In genomic region chr11:47516984-47517853, GRCh38 we compare ENCODE assay signal across 23 cellular contexts. TPM values are rescaled to one million over a fixed set of nuclear protein-coding genes. Genes with fewer than 3 reads are reported as not detected.
A peak's percentile ranks its signal among the peaks of the same experiment; 100 is the strongest.
DNase-seq lines count a peak whose midpoint lies in the region; ATAC-seq and TF ChIP-seq lines count a peak whose summit lies in the region.
"Had no signal": no experiment of that assay in that cellular context is flagged by ENCODE, and none has a peak within 500 bp of the region (broad histone marks: within the 10 kb centered on the region; RNA-seq: fewer than 3 reads in every experiment).

No MANE protein-coding gene starts in this region.

- peaks cover 43% of the 10 kb centered on the region for H3K4me1 ChIP-seq in RWPE2 (ENCODE audit: insufficient read depth, poor library complexity, severe bottlenecking)
- peaks cover 33% of the 10 kb centered on the region for H3K4me1 ChIP-seq in smooth muscle cell (ENCODE audit: low read depth)

- peaks cover 92% of the 10 kb centered on the region for H3K79me2 ChIP-seq in smooth muscle cell (ENCODE audit: low read depth)

- peak overlapping the region; percentile 67 for H3K27ac Mint-ChIP-seq in activated T-cell treated with anti-CD3 and anti-CD28 coated beads, Interleukin-2, amount 50 U/mL, for 24 hours

- no peak for ATAC-seq in RWPE2 (ENCODE audit: low read depth)
- ATAC-seq in left lobe of liver: peak; percentile 61
- no peak for ATAC-seq in GM19397 (IDR thresholded peaks at IDR 0.05; ENCODE audit: unreplicated experiment)
- ATAC-seq: naive thymus-derived CD8-positive, alpha-beta T cell had no signal

- H3K9me3 ChIP-seq in RWPE2 (ENCODE audit: severe bottlenecking) (no peaks in the 10 kb centered on the region), smooth muscle cell (replicated peaks; ENCODE audit: low read depth) (no peaks in the 10 kb centered on the region)
- H3K9me3 ChIP-seq: MG63, thyroid gland had no signal

- H3K9me3 Mint-ChIP-seq in activated T-cell treated with anti-CD3 and anti-CD28 coated beads, Interleukin-2, amount 50 U/mL, for 24 hours: no peaks in the 10 kb centered on the region
- H3K9me3 Mint-ChIP-seq: naive thymus-derived CD8-positive, alpha-beta T cell had no signal

- H3K36me3 ChIP-seq in RWPE2 (ENCODE audit: low read depth): peaks cover 13% of the 10 kb centered on the region; the same call in 1 of the 2 replicates
- no peaks in the 10 kb centered on the region for H3K36me3 ChIP-seq in smooth muscle cell (ENCODE audit: low read depth)
- H3K36me3 ChIP-seq: thyroid gland had no signal

- no peak for TF ChIP-seq CTCF in RWPE2 (IDR thresholded peaks at IDR 0.05; ENCODE audit: poor library complexity, severe bottlenecking)
- TF ChIP-seq CTCF in smooth muscle cell (IDR thresholded peaks at IDR 0.05; ENCODE audit: borderline replicate concordance, insufficient read depth, poor library complexity, severe bottlenecking): no peak

- peaks cover 24% of the 10 kb centered on the region for H3K36me3 Mint-ChIP-seq in activated T-cell treated with anti-CD3 and anti-CD28 coated beads, Interleukin-2, amount 50 U/mL, for 24 hours (ENCODE audit: low read depth)

- H4K20me1 ChIP-seq in smooth muscle cell (ENCODE audit: low read depth): peaks cover 79% of the 10 kb centered on the region

- H3F3A ChIP-seq in smooth muscle cell (ENCODE audit: low read depth): peaks cover 24% of the 10 kb centered on the region

- no peak overlapping the region for H3K9ac ChIP-seq in smooth muscle cell (ENCODE audit: low read depth)

- H3K4me1 Mint-ChIP-seq in activated T-cell treated with anti-CD3 and anti-CD28 coated beads, Interleukin-2, amount 50 U/mL, for 24 hours (ENCODE audit: low read depth): peaks cover 82% of the 10 kb centered on the region

- 93% methylated on average over 10 of the region's 10 CpGs for WGBS in smooth muscle cell (ENCODE audit: low lambda C conversion rate)

- peak overlapping the region; percentile 90 for H3K27ac ChIP-seq in RWPE2 (ENCODE audit: poor library complexity, severe bottlenecking)
- peak overlapping the region; percentile 92 for H3K27ac ChIP-seq in smooth muscle cell (ENCODE audit: low read depth)
- H3K27ac ChIP-seq: C4-2B, thyroid gland, VCaP had no signal

- no peaks in the 10 kb centered on the region for H3K27me3 Mint-ChIP-seq in activated T-cell treated with anti-CD3 and anti-CD28 coated beads, Interleukin-2, amount 50 U/mL, for 24 hours
- H3K27me3 Mint-ChIP-seq: naive thymus-derived CD8-positive, alpha-beta T cell had no signal

- no peak overlapping the region for H2AFZ ChIP-seq in smooth muscle cell (ENCODE audit: low read depth)
- H2AFZ ChIP-seq: hepatocyte had no signal

- DNase-seq in activated T-cell treated with anti-CD3 and anti-CD28 coated beads, Interleukin-2, amount 50 U/mL, for 24 hours: no peak
- no peak for DNase-seq in activated T-cell treated with anti-CD3 and anti-CD28 coated beads, Interleukin-2, amount 50 U/mL, for 48 hours
- DNase-seq in RWPE2 (ENCODE audit: low spot score) (no peak), left lobe of liver (ENCODE audit: low spot score) (no peak), smooth muscle cell (lab: John Stamatoyannopoulos, UW; ENCODE audit: unreplicated experiment) (no peak), NCI-H2227 (lab: John Stamatoyannopoulos, UW; ENCODE audit: unreplicated experiment) (no peak), KG1 (lab: John Stamatoyannopoulos, UW) (no peak)
- DNase-seq: activated CD8-positive, alpha-beta memory T cell treated with anti-CD3 and anti-CD28 coated beads for 24 hours; amniotic stem cell; central memory CD4-positive, alpha-beta T cell; islet precursor cell; MG63; naive thymus-derived CD8-positive, alpha-beta T cell; NCI-H1694 treated with DMSO at 0.1 percent for 48 hours; NCI-H446; NK-92 treated with Interleukin-12 subunit alpha and Interleukin-12 subunit beta, amount 100 ng/mL, for 24 hours; stimulated activated naive CD4-positive, alpha-beta T cell had no signal

- no peak overlapping the region for H3K4me2 ChIP-seq in smooth muscle cell
- H3K4me2 ChIP-seq: hepatocyte had no signal

- no peak overlapping the region for H3K4me3 Mint-ChIP-seq in activated T-cell treated with anti-CD3 and anti-CD28 coated beads, Interleukin-2, amount 50 U/mL, for 24 hours

- H3K27me3 ChIP-seq in RWPE2 (ENCODE audit: insufficient read depth, poor library complexity, severe bottlenecking) (no peaks in the 10 kb centered on the region), smooth muscle cell (ENCODE audit: low read depth) (no peaks in the 10 kb centered on the region)
- H3K27me3 ChIP-seq: hepatocyte, MG63, thyroid gland had no signal

- no peak overlapping the region for H3K4me3 ChIP-seq in RWPE2 (ENCODE audit: severe bottlenecking)
- H3K4me3 ChIP-seq in smooth muscle cell: no peak overlapping the region
- H3K4me3 ChIP-seq: hepatocyte, lung, MG63, thyroid gland had no signal

RNA-seq across cellular contexts. Expression of gene CELF1, which starts 35.7 kb away (rescaled TPM):
- total RNA-seq in left lobe of liver (78.4 TPM), smooth muscle cell (64.8 and 78.2 TPM in 2 replicates)
- polyA plus RNA-seq in smooth muscle cell: 42.5 and 49.4 TPM in 2 replicates

RNA-seq across cellular contexts. Expression of gene PTPMT1, which starts 48.2 kb away (rescaled TPM):
- 23.8 TPM for total RNA-seq in left lobe of liver
- total RNA-seq in smooth muscle cell: 136 and 152 TPM in 2 replicates
- polyA plus RNA-seq in smooth muscle cell: 75.5 and 103 TPM in 2 replicates
